10 cellular contexts compared by ENCODE assay signal in genomic region chrX:42869659-42870476, GRCh38.
A peak's percentile ranks its signal among the peaks of the same experiment; 100 is the strongest.
DNase-seq lines count a peak whose midpoint lies in the region; ATAC-seq and TF ChIP-seq lines count a peak whose summit lies in the region.
"Had no signal": no experiment of that assay in that cellular context is flagged by ENCODE, and none has a peak within 500 bp of the region (broad histone marks: within the 10 kb centered on the region; RNA-seq: fewer than 3 reads in every experiment).

No MANE protein-coding gene starts in this region.

- no peaks in the 10 kb centered on the region for H3K79me2 ChIP-seq in neural progenitor cell (ENCODE audit: low read depth)

- ATAC-seq in GM19023 (IDR thresholded peaks at IDR 0.05; ENCODE audit: unreplicated experiment) (peak; percentile 92), GM21723 (IDR thresholded peaks at IDR 0.05; ENCODE audit: unreplicated experiment) (peak; percentile 82), HG03280 (IDR thresholded peaks at IDR 0.05; ENCODE audit: unreplicated experiment) (peak; percentile 87)
- peak; percentile 92 to 93 for ATAC-seq in stimulated activated naive B cell treated with anti-CD40 and anti-IgM and Interleukin-4, amounts not matched to agents 10 μg/mL and 1 μg/mL and 100 μg/mL, for 72 hours (replicated peaks)

- H3K4me2 ChIP-seq in neural progenitor cell, result no peak overlapping the region

- no peaks in the 10 kb centered on the region for H3K4me1 ChIP-seq in neural progenitor cell
- H3K4me1 ChIP-seq: SJSA1 had no signal

- H2AFZ ChIP-seq in neural progenitor cell (replicated peaks), result no peak overlapping the region

- H3K36me3 Mint-ChIP-seq in stimulated activated naive B cell treated with anti-CD40 and anti-IgM and Interleukin-4, amounts not matched to agents 10 μg/mL and 1 μg/mL and 100 μg/mL, for 72 hours, result no peaks in the 10 kb centered on the region
- no peaks in the 10 kb centered on the region for H3K36me3 Mint-ChIP-seq in neural progenitor cell
- H3K36me3 Mint-ChIP-seq: brain had no signal

- H3K9me3 ChIP-seq in neural progenitor cell (ENCODE audit: low read depth), result no peaks in the 10 kb centered on the region
- H3K9me3 ChIP-seq: SJSA1 had no signal

- H3K4me3 Mint-ChIP-seq in stimulated activated naive B cell treated with anti-CD40 and anti-IgM and Interleukin-4, amounts not matched to agents 10 μg/mL and 1 μg/mL and 100 μg/mL, for 72 hours, result no peak overlapping the region
- H3K4me3 Mint-ChIP-seq in neural progenitor cell, result no peak overlapping the region
- H3K4me3 Mint-ChIP-seq: brain had no signal

- no peak overlapping the region for H3K9ac ChIP-seq in neural progenitor cell

- H3K27ac Mint-ChIP-seq in stimulated activated naive B cell treated with anti-CD40 and anti-IgM and Interleukin-4, amounts not matched to agents 10 μg/mL and 1 μg/mL and 100 μg/mL, for 72 hours, result peak overlapping the region; percentile 16
- no peak overlapping the region for H3K27ac Mint-ChIP-seq in neural progenitor cell
- H3K27ac Mint-ChIP-seq: brain had no signal

- no peak overlapping the region for H3K27ac ChIP-seq in neural progenitor cell
- H3K27ac ChIP-seq: SJSA1 had no signal

- H3K4me3 ChIP-seq in neural progenitor cell, result no peak overlapping the region
- H3K4me3 ChIP-seq: SJSA1 had no signal

- in situ Hi-C loops in ACHN (cut with HindIII; ENCODE audit: low pct_ligation_motif_present, low pct_unique_long_range_greater_than_20kb, low sequenced_read_pairs), result no loop called here

- peak; percentile 44 for DNase-seq in stimulated activated naive B cell treated with anti-CD40 and anti-IgM and Interleukin-4, amounts not matched to agents 10 μg/mL and 1 μg/mL and 100 μg/mL, for 72 hours
- DNase-seq in COR-L47 (lab: John Stamatoyannopoulos, UW), result no peak
- DNase-seq in ACHN, result no peak
- no peak for DNase-seq in neural progenitor cell (ENCODE audit: low spot score)
- DNase-seq: NCI-H2081 had no signal

- no peaks in the 10 kb centered on the region for H3K36me3 ChIP-seq in neural progenitor cell
- H3K36me3 ChIP-seq: SJSA1 had no signal

- no peak for TF ChIP-seq CTCF in neural progenitor cell (IDR thresholded peaks at IDR 0.05)

- no peaks in the 10 kb centered on the region for H4K20me1 ChIP-seq in neural progenitor cell (ENCODE audit: low read depth)

- no peaks in the 10 kb centered on the region for H3K9me3 Mint-ChIP-seq in stimulated activated naive B cell treated with anti-CD40 and anti-IgM and Interleukin-4, amounts not matched to agents 10 μg/mL and 1 μg/mL and 100 μg/mL, for 72 hours
- H3K9me3 Mint-ChIP-seq in neural progenitor cell, result no peaks in the 10 kb centered on the region

- H3F3A ChIP-seq in neural progenitor cell (ENCODE audit: low read depth), result no peaks in the 10 kb centered on the region

- H3K27me3 Mint-ChIP-seq in stimulated activated naive B cell treated with anti-CD40 and anti-IgM and Interleukin-4, amounts not matched to agents 10 μg/mL and 1 μg/mL and 100 μg/mL, for 72 hours, result peaks cover 0 to under 1% of the 10 kb centered on the region in 2 donors
- no peaks in the 10 kb centered on the region for H3K27me3 Mint-ChIP-seq in neural progenitor cell (ENCODE audit: insufficient read depth, low read depth)
- H3K27me3 Mint-ChIP-seq: brain had no signal

- H3K27me3 ChIP-seq in neural progenitor cell, result no peaks in the 10 kb centered on the region
- H3K27me3 ChIP-seq: SJSA1 had no signal

- peaks cover 10 to 27% of the 10 kb centered on the region in 2 donors for H3K4me1 Mint-ChIP-seq in stimulated activated naive B cell treated with anti-CD40 and anti-IgM and Interleukin-4, amounts not matched to agents 10 μg/mL and 1 μg/mL and 100 μg/mL, for 72 hours
- peaks cover 4% of the 10 kb centered on the region for H3K4me1 Mint-ChIP-seq in neural progenitor cell
